In genomic region chr14:34895277-34895676, GRCh38 we compare ENCODE assay signal across 2 cellular contexts.
TF ChIP-seq lines count a peak whose summit lies in the region.

No MANE protein-coding gene starts in this region.

TF ChIP-seq in GM23338, 12 proteins besides CTCF, POLR2A, EP300 and RAD21 (continued from another document):
- TF ChIP-seq JUNB (IDR thresholded peaks at IDR 0.05; ENCODE audit: unreplicated experiment) (no peak), REST (IDR thresholded peaks at IDR 0.05; ENCODE audit: unreplicated experiment) (no peak), NANOG (IDR thresholded peaks at IDR 0.05; ENCODE audit: borderline replicate concordance) (no peak), ETS1 (IDR thresholded peaks at IDR 0.05) (no peak), EZH2 (IDR thresholded peaks at IDR 0.05; ENCODE audit: low read depth, unreplicated experiment) (no peak), ZNF114 (CRISPR knock-in tag; IDR thresholded peaks at IDR 0.05) (no peak)
TF ChIP-seq in GM23338: peak in this region for 0.

TF ChIP-seq in K562, 482 proteins besides CTCF, POLR2A, EP300 and RAD21:
- no peak for TF ChIP-seq NKRF (IDR thresholded peaks at IDR 0.05; ENCODE audit: borderline replicate concordance)
- TF ChIP-seq HNRNPK (IDR thresholded peaks at IDR 0.05; ENCODE audit: low read depth, low read length, poor library complexity, severe bottlenecking), result no peak
- no peak for TF ChIP-seq POLR2B (IDR thresholded peaks at IDR 0.05; ENCODE audit: low read depth, partially characterized antibody)
